ENCODE assay signal across 8 cellular contexts in the genomic region with DNA sequence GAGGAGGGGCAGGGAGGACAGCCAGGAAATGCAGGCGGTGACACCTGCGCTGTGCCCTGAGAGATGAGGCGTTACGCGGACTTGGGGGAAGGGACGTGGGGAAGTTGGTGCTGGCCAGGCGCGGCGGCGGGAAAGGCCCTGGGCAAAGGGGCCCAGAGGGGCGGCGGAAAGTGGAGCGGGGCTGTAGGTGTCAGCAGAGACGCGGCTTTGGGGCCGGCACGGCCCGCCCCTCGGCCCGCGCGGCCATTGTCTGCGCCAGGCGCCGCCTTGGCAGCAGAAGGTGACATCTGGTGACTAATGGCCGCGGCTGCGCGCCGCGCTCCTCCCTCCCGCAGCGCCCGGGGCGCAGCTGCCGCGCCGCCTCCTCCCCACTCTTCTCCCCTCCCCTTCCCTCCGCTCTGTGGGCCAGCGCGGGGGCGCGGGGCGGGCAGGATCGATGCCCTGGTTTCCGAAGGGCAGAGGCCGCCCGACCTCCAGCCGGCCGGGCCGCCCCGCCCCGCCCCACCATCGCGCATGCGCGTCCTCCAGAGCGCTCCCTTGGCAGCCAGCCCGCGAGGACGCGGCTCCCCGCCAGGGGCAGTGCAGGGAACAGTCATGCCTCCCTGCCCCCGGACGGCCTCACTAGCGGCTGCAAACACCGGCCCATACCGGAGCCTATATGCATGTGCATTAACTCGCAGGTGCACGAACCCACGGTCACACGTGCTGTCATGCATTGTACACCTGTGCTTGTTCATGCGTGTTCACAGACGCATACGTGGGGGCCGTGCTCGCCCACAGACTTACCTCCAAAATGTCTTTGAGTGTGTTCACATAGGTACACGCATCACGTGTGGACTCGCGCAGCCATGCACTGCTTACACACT.
A peak's percentile ranks its signal among the peaks of the same experiment; 100 is the strongest.
DNase-seq lines count a peak whose midpoint lies in the region; ATAC-seq lines count a peak whose summit lies in the region.

No MANE protein-coding gene starts in this region.

- no peaks in the 10 kb centered on the region for H3K27me3 ChIP-seq in endocrine pancreas (ENCODE audit: control insufficient read depth, insufficient read depth, low read length)

- H3K9me3 ChIP-seq in endocrine pancreas (ENCODE audit: control insufficient read depth, low read length): no peaks in the 10 kb centered on the region

- H3K36me3 ChIP-seq in endocrine pancreas (ENCODE audit: control insufficient read depth, insufficient read depth, low read length): no peaks in the 10 kb centered on the region

- H3K4me1 ChIP-seq in endocrine pancreas (ENCODE audit: control insufficient read depth, insufficient read depth, low read length): no peaks in the 10 kb centered on the region

- peak; percentile 80 for ATAC-seq in GM21367 (IDR thresholded peaks at IDR 0.05; ENCODE audit: unreplicated experiment)

- H3K9ac ChIP-seq in endocrine pancreas (ENCODE audit: control insufficient read depth, insufficient read depth, low read length): peak overlapping the region; percentile 63

- in situ Hi-C loops in Caki2 (cut with HindIII; ENCODE audit: low pct_unique_long_range_greater_than_20kb, low sequenced_read_pairs): no loop called here

- no peak overlapping the region for H3K4me3 ChIP-seq in endocrine pancreas (ENCODE audit: control insufficient read depth, insufficient read depth, low read length)

- DNase-seq in Caki2 (ENCODE audit: low read depth) (peak; percentile 99), HT1080 (ENCODE audit: low read depth) (peak; percentile 96), midbrain (lab: John Stamatoyannopoulos, UW) (peak; percentile 95)
- peak; percentile 91 for DNase-seq in NK-92 treated with Interleukin-12 subunit alpha and Interleukin-12 subunit beta, amount 100 ng/mL, for 24 hours (lab: John Stamatoyannopoulos, UW)
- DNase-seq in activated CD8-positive, alpha-beta memory T cell treated with anti-CD3 and anti-CD28 coated beads for 48 hours (ENCODE audit: low read depth in 2 of 3, low spot score in 2 of 3): peak; percentile 89 to 95 (median 91)
- peak; percentile 95 to 96 for DNase-seq in stimulated activated CD8-positive, alpha-beta memory T cell treated with anti-CD3 and anti-CD28 coated beads, Interleukin-15, amount 100 ng/mL, for 48 hours (ENCODE audit: low read depth in 2 of 2)
